In genomic region chr5:1477341-1477740, GRCh38 we compare ENCODE assay signal across 1 cellular context.
A peak's percentile ranks its signal among the peaks of the same experiment; 100 is the strongest.
TF ChIP-seq lines count a peak whose summit lies in the region.

No MANE protein-coding gene starts in this region.

TF ChIP-seq in K562, 482 proteins besides CTCF, POLR2A, EP300 and RAD21:
- TF ChIP-seq MAX (CRISPR knock-in tag; IDR thresholded peaks at IDR 0.05) (no peak), CREB1 (IDR thresholded peaks at IDR 0.05) (no peak), CREB1 (CRISPR knock-in tag; IDR thresholded peaks at IDR 0.05) (no peak), ARID4B (CRISPR knock-in tag; IDR thresholded peaks at IDR 0.05) (no peak), ZNF263 (CRISPR knock-in tag; IDR thresholded peaks at IDR 0.05; ENCODE audit: borderline replicate concordance) (peak; percentile 78)
